Comparison of ENCODE assay signal across 1 cellular context in genomic region chr2:46488389-46488788, GRCh38.
TF ChIP-seq lines count a peak whose summit lies in the region.

No MANE protein-coding gene starts in this region.

TF ChIP-seq in HepG2, 621 proteins besides CTCF, POLR2A, EP300 and RAD21:
- TF ChIP-seq ETS1 (CRISPR knock-in tag; IDR thresholded peaks at IDR 0.05): no peak
- no peak for TF ChIP-seq ZSCAN25 (CRISPR knock-in tag; IDR thresholded peaks at IDR 0.05)
- no peak for TF ChIP-seq TIGD3 (CRISPR knock-in tag; IDR thresholded peaks at IDR 0.05; ENCODE audit: borderline replicate concordance)
- 0 out of 2 replicates have a peak, but pooled peaks have one; percentile 27 for TF ChIP-seq ZNF652 (CRISPR knock-in tag; IDR thresholded peaks at IDR 0.05; ENCODE audit: borderline replicate concordance, low read depth)
TF ChIP-seq in HepG2: peak in this region for 1.
